21 cellular contexts compared by ENCODE assay signal in the genomic region with DNA sequence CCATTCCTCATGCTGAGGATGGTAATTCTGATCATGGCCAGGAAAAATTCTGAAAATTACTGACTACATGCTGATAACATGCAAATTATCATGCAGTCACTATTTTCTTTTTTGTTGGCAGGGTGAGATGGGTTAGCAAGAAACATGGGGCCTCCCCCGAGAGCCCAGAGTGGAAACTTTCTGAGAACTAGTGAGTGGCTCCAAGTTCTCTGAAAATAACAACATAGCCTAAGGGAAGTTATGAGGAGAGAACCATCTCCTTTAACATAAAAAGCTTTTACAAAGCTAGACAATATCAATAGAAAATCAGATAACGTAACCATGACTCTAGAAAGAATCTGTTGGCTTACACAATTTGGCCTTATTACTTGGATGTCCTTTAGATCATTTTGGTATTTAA.
"Had no signal": no experiment of that assay in that cellular context is flagged by ENCODE, and none has a peak within 500 bp of the region (broad histone marks: within the 10 kb centered on the region; RNA-seq: fewer than 3 reads in every experiment).

No MANE protein-coding gene starts in this region.

- H3K4me3 ChIP-seq: colonic mucosa, heart right ventricle, left lung, lung, prostate gland, sigmoid colon, skin epidermis, testis, transverse colon had no signal

- ATAC-seq: left lung; stimulated activated naive B cell treated with anti-CD40 and anti-IgM and Interleukin-4, amounts not matched to agents 10 μg/mL and 1 μg/mL and 100 μg/mL, for 72 hours; stimulated activated naive CD8-positive, alpha-beta T cell treated with anti-CD3 and anti-CD28 coated beads, Interleukin-15, amount 100 ng/mL, for 72 hours had no signal

- H3K4me1 Mint-ChIP-seq: naive B cell; nephron; stimulated activated naive B cell treated with anti-CD40 and anti-IgM and Interleukin-4, amounts not matched to agents 10 μg/mL and 1 μg/mL and 100 μg/mL, for 72 hours; stimulated activated naive CD8-positive, alpha-beta T cell treated with anti-CD3 and anti-CD28 coated beads, Interleukin-15, amount 100 ng/mL, for 72 hours had no signal

- DNase-seq: colonic mucosa; dermis blood vessel endothelial cell; endodermal cell; hypothalamus; islet precursor cell; left lung; mesenchymal stem cell; naive B cell; sigmoid colon; stimulated activated CD4-positive, alpha-beta T cell treated with anti-CD3 and anti-CD28 coated beads, Interleukin-2, amount 100 ng/mL, for 24 hours; stimulated activated CD4-positive, alpha-beta T cell treated with anti-CD3 and anti-CD28 coated beads, Interleukin-4, amount 100 ng/mL, for 4 hours; stimulated activated naive B cell treated with anti-CD40 and anti-IgM and Interleukin-4, amounts not matched to agents 10 μg/mL and 1 μg/mL and 100 μg/mL, for 72 hours; stimulated activated naive CD8-positive, alpha-beta T cell treated with anti-CD3 and anti-CD28 coated beads, Interleukin-15, amount 100 ng/mL, for 72 hours; testis; transverse colon had no signal

- H3K27me3 ChIP-seq: colonic mucosa, heart right ventricle, left lung, sigmoid colon, testis, transverse colon had no signal

- H3K36me3 ChIP-seq: colonic mucosa, heart right ventricle, left lung, prostate gland, sigmoid colon, transverse colon had no signal

- H3K9me3 Mint-ChIP-seq: endodermal cell, nephron had no signal

- H3K27me3 Mint-ChIP-seq: naive B cell; stimulated activated naive B cell treated with anti-CD40 and anti-IgM and Interleukin-4, amounts not matched to agents 10 μg/mL and 1 μg/mL and 100 μg/mL, for 72 hours; stimulated activated naive CD8-positive, alpha-beta T cell treated with anti-CD3 and anti-CD28 coated beads, Interleukin-15, amount 100 ng/mL, for 72 hours had no signal

- H3K9me3 ChIP-seq: colonic mucosa, heart right ventricle, left lung, prostate gland, sigmoid colon, testis, transverse colon had no signal

- H3K36me3 Mint-ChIP-seq: naive B cell; stimulated activated naive B cell treated with anti-CD40 and anti-IgM and Interleukin-4, amounts not matched to agents 10 μg/mL and 1 μg/mL and 100 μg/mL, for 72 hours had no signal

- H3K27ac Mint-ChIP-seq: endodermal cell; naive B cell; nephron; stimulated activated naive B cell treated with anti-CD40 and anti-IgM and Interleukin-4, amounts not matched to agents 10 μg/mL and 1 μg/mL and 100 μg/mL, for 72 hours; stimulated activated naive CD8-positive, alpha-beta T cell treated with anti-CD3 and anti-CD28 coated beads, Interleukin-15, amount 100 ng/mL, for 72 hours had no signal

- H3K27ac ChIP-seq: colonic mucosa, heart right ventricle, left lung, parathyroid adenoma, prostate gland, sigmoid colon, skin epidermis, testis, transverse colon had no signal

- H3K4me1 ChIP-seq: colonic mucosa, heart right ventricle, left lung, parathyroid adenoma, prostate gland, testis, transverse colon had no signal

- H3K4me3 Mint-ChIP-seq: endodermal cell; naive B cell; nephron; stimulated activated naive B cell treated with anti-CD40 and anti-IgM and Interleukin-4, amounts not matched to agents 10 μg/mL and 1 μg/mL and 100 μg/mL, for 72 hours; stimulated activated naive CD8-positive, alpha-beta T cell treated with anti-CD3 and anti-CD28 coated beads, Interleukin-15, amount 100 ng/mL, for 72 hours had no signal
